In genomic region chr17:50697663-50698272, GRCh38 we compare ENCODE assay signal across 12 cellular contexts. TPM values are rescaled to one million over a fixed set of nuclear protein-coding genes. Genes with fewer than 3 reads are reported as not detected.
DNase-seq lines count a peak whose midpoint lies in the region; ATAC-seq and TF ChIP-seq lines count a peak whose summit lies in the region.
"Had no signal": no experiment of that assay in that cellular context is flagged by ENCODE, and none has a peak within 500 bp of the region (broad histone marks: within the 10 kb centered on the region; RNA-seq: fewer than 3 reads in every experiment).

No MANE protein-coding gene starts in this region.

- H3K27me3 Mint-ChIP-seq in CD8-positive, alpha-beta memory T cell, result no peaks in the 10 kb centered on the region

- ATAC-seq in body of pancreas (no peak), GM18520 (IDR thresholded peaks at IDR 0.05; ENCODE audit: unreplicated experiment) (no peak), HG03469 (IDR thresholded peaks at IDR 0.05; ENCODE audit: unreplicated experiment) (no peak)
- ATAC-seq: gastrocnemius medialis had no signal

- no peaks in the 10 kb centered on the region for H3K4me1 ChIP-seq in CD8-positive, alpha-beta memory T cell (ENCODE audit: insufficient read depth, low read length)
- peaks cover 50% of the 10 kb centered on the region for H3K4me1 ChIP-seq in body of pancreas
- peaks cover 12 to 31% of the 10 kb centered on the region in 2 donors for H3K4me1 ChIP-seq in mucosa of rectum (ENCODE audit: control insufficient read depth in 2 of 2, insufficient read depth in 2 of 2, low read length in 2 of 2)
- peaks cover 11% of the 10 kb centered on the region for H3K4me1 ChIP-seq in vagina

- no peaks in the 10 kb centered on the region for H3K9me3 ChIP-seq in CD8-positive, alpha-beta memory T cell (ENCODE audit: low read length)
- no peaks in the 10 kb centered on the region for H3K9me3 ChIP-seq in body of pancreas
- H3K9me3 ChIP-seq in mucosa of rectum (ENCODE audit: control insufficient read depth in 2 of 2, low read length in 2 of 2), result no peaks in the 10 kb centered on the region
- H3K9me3 ChIP-seq in vagina, result no peaks in the 10 kb centered on the region
- H3K9me3 ChIP-seq: gastrocnemius medialis had no signal

- TF ChIP-seq CTCF in body of pancreas (IDR thresholded peaks at IDR 0.05), result peak in 4 of 7 experiments; percentile 30 to 41 (median 37)
- TF ChIP-seq CTCF in vagina (IDR thresholded peaks at IDR 0.05), result no peak

- no peak for DNase-seq in CD8-positive, alpha-beta memory T cell
- DNase-seq in body of pancreas (no peak), vagina (ENCODE audit: extremely low spot score in 2 of 2) (no peak)
- no peak for DNase-seq in activated CD4-positive, CD25-positive, alpha-beta regulatory T cell (lab: John Stamatoyannopoulos, UW)
- DNase-seq: activated effector memory CD4-positive, alpha-beta T cell treated with Interleukin-2 at 50 U/mL for 16 hours; gastrocnemius medialis; SW 1271 had no signal

- no peaks in the 10 kb centered on the region for H3K27me3 ChIP-seq in CD8-positive, alpha-beta memory T cell (ENCODE audit: insufficient read depth, low read length, poor library complexity, severe bottlenecking)
- H3K27me3 ChIP-seq in body of pancreas (no peaks in the 10 kb centered on the region), mucosa of rectum (ENCODE audit: control insufficient read depth in 2 of 2, insufficient read depth in 2 of 2, low read length in 2 of 2) (no peaks in the 10 kb centered on the region), vagina (no peaks in the 10 kb centered on the region)
- H3K27me3 ChIP-seq: gastrocnemius medialis had no signal

- no peak overlapping the region for H3K27ac ChIP-seq in CD8-positive, alpha-beta memory T cell (ENCODE audit: low read depth, low read length)
- peak overlapping the region; percentile 28 to 93 (median 72) for H3K27ac ChIP-seq in body of pancreas
- H3K27ac ChIP-seq in mucosa of rectum (ENCODE audit: low read depth in 2 of 2, low read length in 2 of 2), result peak overlapping the region; percentile 5 to 17
- no peak overlapping the region for H3K27ac ChIP-seq in vagina

- intact Hi-C loops in body of pancreas (cut with DNase I), result loop anchor here (5.0 to 10.0 kb wide), 3 partner anchors 70 to 213 kb away; no protein-coding TSS in a partner anchor
- intact Hi-C loops in vagina (cut with DNase I), result no loop called here

- no peak for TF ChIP-seq POLR2A in body of pancreas (IDR thresholded peaks at IDR 0.05)
- no peak for TF ChIP-seq POLR2A in vagina (IDR thresholded peaks at IDR 0.05)

- peaks cover 11 to 32% (median 26%) of the 10 kb centered on the region in 3 donors for H3K4me1 Mint-ChIP-seq in CD8-positive, alpha-beta memory T cell

- peak overlapping the region in 1 of 2 donors; percentile 1 for H3K9ac ChIP-seq in mucosa of rectum (ENCODE audit: low read depth in 1 of 2, low read length in 2 of 2)

- 34 to 36% methylated on average over 3 of the region's 3 CpGs for WGBS in body of pancreas, 2 donors

- H3K36me3 Mint-ChIP-seq in CD8-positive, alpha-beta memory T cell, result peaks cover 0 to 87% (median 26%) of the 10 kb centered on the region in 3 donors

- no peak overlapping the region for H3K4me3 ChIP-seq in CD8-positive, alpha-beta memory T cell (ENCODE audit: low read length)
- H3K4me3 ChIP-seq in body of pancreas (no peak overlapping the region), mucosa of rectum (ENCODE audit: low read length in 2 of 2) (no peak overlapping the region), vagina (no peak overlapping the region)
- H3K4me3 ChIP-seq: gastrocnemius medialis had no signal

- CTCF ChIA-PET in CD8-positive, alpha-beta memory T cell (lab: Charles Lee), result interaction anchor here (1.0 to 1.5 kb wide), 3 partner anchors 61 to 67 kb away, joined by 3 to 4 read pairs (median 3); no protein-coding TSS in a partner anchor

- no peak overlapping the region for H3K4me3 Mint-ChIP-seq in CD8-positive, alpha-beta memory T cell
- H3K4me3 Mint-ChIP-seq: CD14-positive monocyte had no signal

- no peak for TF ChIP-seq EP300 in Ishikawa (IDR thresholded peaks at IDR 0.05; ENCODE audit: borderline replicate concordance)

- peak; percentile 11; the same call in 1 of the 2 replicates for TF ChIP-seq RAD21 in Ishikawa (IDR thresholded peaks at IDR 0.05; ENCODE audit: low read depth)

- peak overlapping the region in 5 of 8 donors; percentile 18 to 75 (median 70) for H3K27ac Mint-ChIP-seq in CD8-positive, alpha-beta memory T cell

- peaks cover 47% of the 10 kb centered on the region for H3K36me3 ChIP-seq in CD8-positive, alpha-beta memory T cell (ENCODE audit: insufficient read depth, low read length)
- H3K36me3 ChIP-seq in body of pancreas (replicated peaks in 1 of 2; ENCODE audit: insufficient read depth in 1 of 2, low read depth in 2 of 2), result peaks cover 0 to 16% of the 10 kb centered on the region in 2 donors
- H3K36me3 ChIP-seq in mucosa of rectum (ENCODE audit: control insufficient read depth in 2 of 2, insufficient read depth in 2 of 2, low read length in 2 of 2), result peaks cover 43 to 46% of the 10 kb centered on the region in 2 donors
- peaks cover 0 to 64% of the 10 kb centered on the region in 2 donors for H3K36me3 ChIP-seq in vagina

- no peaks in the 10 kb centered on the region for H3K9me3 Mint-ChIP-seq in CD8-positive, alpha-beta memory T cell
- H3K9me3 Mint-ChIP-seq: CD14-positive monocyte had no signal

- POLR2A ChIA-PET in CD8-positive, alpha-beta memory T cell (lab: Charles Lee), result no interaction called here

TF ChIP-seq in Ishikawa, 13 proteins besides CTCF, POLR2A, EP300 and RAD21:
- TF ChIP-seq, protein P1, sequence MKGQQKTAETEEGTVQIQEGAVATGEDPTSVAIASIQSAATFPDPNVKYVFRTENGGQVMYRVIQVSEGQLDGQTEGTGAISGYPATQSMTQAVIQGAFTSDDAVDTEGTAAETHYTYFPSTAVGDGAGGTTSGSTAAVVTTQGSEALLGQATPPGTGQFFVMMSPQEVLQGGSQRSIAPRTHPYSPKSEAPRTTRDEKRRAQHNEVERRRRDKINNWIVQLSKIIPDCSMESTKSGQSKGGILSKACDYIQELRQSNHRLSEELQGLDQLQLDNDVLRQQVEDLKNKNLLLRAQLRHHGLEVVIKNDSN (IDR thresholded peaks at IDR 0.05), result no peak
- TF ChIP-seq NFIC (IDR thresholded peaks at IDR 0.05), result no peak
- TF ChIP-seq CREB1 (IDR thresholded peaks at IDR 0.05; ENCODE audit: low read depth), result no peak
- no peak for TF ChIP-seq ZBTB7A (IDR thresholded peaks at IDR 0.05; ENCODE audit: low read depth)
- TF ChIP-seq YY1 (IDR thresholded peaks at IDR 0.05; ENCODE audit: low read depth), result no peak
- no peak for TF ChIP-seq TAF1 (IDR thresholded peaks at IDR 0.05; ENCODE audit: low read depth)
- no peak for TF ChIP-seq CEBPB (IDR thresholded peaks at IDR 0.05)
- TF ChIP-seq TCF12 (IDR thresholded peaks at IDR 0.05; ENCODE audit: low read depth), result no peak
- TF ChIP-seq EGR1 (IDR thresholded peaks at IDR 0.05), result no peak
- no peak for TF ChIP-seq TEAD4 (IDR thresholded peaks at IDR 0.05)

RNA-seq across cellular contexts. Expression of gene ANKRD40, which starts 9.9 kb away (rescaled TPM):
- total RNA-seq in CD8-positive, alpha-beta memory T cell, result 10 to 100 TPM; 48.2 to 48.5 TPM
- 6.6 TPM for polyA plus RNA-seq in CD8-positive, alpha-beta memory T cell
- total RNA-seq in body of pancreas, result 10 to 100 TPM; 21.3 to 27.0 TPM
- 21.6 TPM for total RNA-seq in vagina

RNA-seq across cellular contexts. Expression of gene LUC7L3, which starts 21.6 kb away (rescaled TPM):
- total RNA-seq in CD8-positive, alpha-beta memory T cell, result 100 to 1,000 TPM; 113 to 120 TPM
- 72.5 TPM for polyA plus RNA-seq in CD8-positive, alpha-beta memory T cell
- 10 to 100 TPM; 71.2 to 85.6 TPM for total RNA-seq in body of pancreas
- total RNA-seq in vagina, result 108 TPM

Comparison
In these comparisons a context has a peak if more than half of its experiments do, and no peak if none do; other contexts are left out.
1. H3K27ac ChIP-seq: peak in body of pancreas (4 of 4) and mucosa of rectum (2 of 2); none in CD8-positive, alpha-beta memory T cell (single experiment) and vagina (single experiment).
2. CTCF ChIP-seq: peak in body of pancreas (4 of 7); none in vagina (0 of 3).